In the genomic region with DNA sequence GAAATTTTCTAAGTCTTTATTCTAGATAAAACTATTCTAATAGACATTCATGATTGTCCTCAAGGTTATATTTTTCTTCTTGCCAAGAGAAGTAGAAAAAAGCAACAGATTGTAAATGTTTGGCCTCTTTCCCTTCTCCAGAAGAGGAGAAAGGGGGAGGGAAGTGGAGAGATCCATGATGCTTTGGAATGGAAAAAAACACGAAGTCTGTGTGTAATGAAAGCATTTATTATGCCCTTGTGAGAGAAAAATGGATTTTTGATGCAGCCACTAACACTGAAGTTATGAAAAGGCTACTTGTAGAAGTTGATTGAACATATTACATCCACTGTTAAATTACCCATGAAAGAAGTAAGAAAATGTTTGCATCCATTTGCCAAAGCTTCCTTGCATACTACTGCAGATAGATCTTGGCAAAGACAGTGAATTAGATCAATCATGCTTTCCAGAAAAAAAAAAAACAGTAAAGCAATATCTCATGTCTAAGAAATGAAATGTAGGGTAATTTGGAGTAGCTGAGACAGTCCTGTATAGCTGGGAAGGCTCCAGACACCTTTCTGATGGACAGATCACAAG, we compare ENCODE assay signal across 14 cellular contexts.
A peak's percentile ranks its signal among the peaks of the same experiment; 100 is the strongest.
DNase-seq lines count a peak whose midpoint lies in the region.
"Had no signal": no experiment of that assay in that cellular context is flagged by ENCODE, and none has a peak within 500 bp of the region (broad histone marks: within the 10 kb centered on the region; RNA-seq: fewer than 3 reads in every experiment).

No MANE protein-coding gene starts in this region.

- DNase-seq in COLO829 (ENCODE audit: low spot score) (peak; percentile 42), RPMI7951 (ENCODE audit: low read depth) (peak; percentile 8), foreskin melanocyte (peak; percentile 72), pons (ENCODE audit: low spot score) (peak; percentile 28), NCI-H2196 treated with DMSO at 0.1 percent for 48 hours (lab: John Stamatoyannopoulos, UW; ENCODE audit: unreplicated experiment) (no peak), NCI-H82 treated with DMSO at 0.1 percent for 48 hours (lab: John Stamatoyannopoulos, UW; ENCODE audit: unreplicated experiment) (no peak), NCI-H2107 (lab: John Stamatoyannopoulos, UW) (no peak)
- DNase-seq: H9, IMR-90, Karpas-422, MM.1S, NCI-H1105, NCI-H1694 treated with DMSO at 0.1 percent for 48 hours, NCI-H524 had no signal

Comparison
In these comparisons a context has a peak if more than half of its experiments do, and no peak if none do; other contexts are left out.
1. DNase-seq: peak in COLO829 (single experiment), RPMI7951 (single experiment), foreskin melanocyte (single experiment) and pons (single experiment); none in NCI-H2196 treated with DMSO at 0.1 percent for 48 hours (single experiment), NCI-H82 treated with DMSO at 0.1 percent for 48 hours (single experiment) and NCI-H2107 (single experiment).